8 cellular contexts compared by ENCODE assay signal in the genomic region with DNA sequence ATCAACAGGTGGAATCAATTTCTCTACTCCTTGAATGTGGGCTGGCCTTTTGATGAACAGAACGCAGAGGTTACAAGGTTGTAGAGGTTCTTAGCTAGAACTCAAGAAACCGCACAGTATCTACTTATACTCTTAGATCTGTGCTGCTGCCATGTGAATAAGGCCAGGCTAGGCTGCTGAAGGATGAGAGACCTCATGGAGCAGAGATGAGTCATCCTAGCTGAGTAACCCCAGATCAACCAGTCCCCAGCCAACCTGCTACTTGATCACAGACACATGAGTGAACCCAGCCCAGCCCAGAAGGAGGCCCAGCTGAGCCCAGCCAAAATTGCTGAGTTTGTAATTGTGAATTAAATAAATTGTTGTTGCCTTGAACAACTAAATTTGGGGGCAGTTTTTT. TPM values are rescaled to one million over a fixed set of nuclear protein-coding genes. Genes with fewer than 3 reads are reported as not detected.
DNase-seq lines count a peak whose midpoint lies in the region; ATAC-seq and TF ChIP-seq lines count a peak whose summit lies in the region.

No MANE protein-coding gene starts in this region.

- POLR2A ChIA-PET in HEK293 (lab: Yijun Ruan, JAX) = no interaction called here

- ATAC-seq in GM21526 (IDR thresholded peaks at IDR 0.05; ENCODE audit: low FRiP score, unreplicated experiment) = no peak
- ATAC-seq in left colon = no peak

- no peaks in the 10 kb centered on the region for H4K20me1 ChIP-seq in BLaER1

- intact Hi-C loops in left colon (cut with DNase I, micrococcal nuclease) = no loop called here

- no peaks in the 10 kb centered on the region for H3K36me3 ChIP-seq in BLaER1
- no peaks in the 10 kb centered on the region for H3K36me3 ChIP-seq in HEK293 (ENCODE audit: control insufficient read depth in 2 of 2, insufficient read depth in 1 of 2, low read length in 2 of 2)

- TF ChIP-seq POLR2A in erythroblast (IDR thresholded peaks at IDR 0.05; ENCODE audit: low read length) = no peak

- H3K9ac ChIP-seq in BLaER1 = no peak overlapping the region

- CTCF ChIA-PET in HEK293 (lab: Yijun Ruan, JAX) = interaction anchor here (1.4 kb wide), 1 partner anchor 97 kb away, joined by 3 read pairs; no protein-coding TSS in a partner anchor

- no peaks in the 10 kb centered on the region for H3K27me3 ChIP-seq in BLaER1

- H3K4me2 ChIP-seq in BLaER1 = peak overlapping the region; percentile 84

- no peak for TF ChIP-seq CTCF in HEK293 (tag by site-specific recombination; IDR thresholded peaks at IDR 0.05)

- H3K4me1 ChIP-seq in BLaER1 (peaks cover 72% of the 10 kb centered on the region), HEK293 (ENCODE audit: control insufficient read depth, insufficient read depth, low read length) (peaks cover 8% of the 10 kb centered on the region)

- H3K27ac ChIP-seq in BLaER1 (peak overlapping the region; percentile 84), HEK293 (ENCODE audit: extremely low read depth, low read depth, low read length) (no peak overlapping the region)

- H3K4me3 ChIP-seq in BLaER1 (no peak overlapping the region), HEK293 (ENCODE audit: low read depth, low read length) (no peak overlapping the region)

- DNase-seq in SW480 (ENCODE audit: low spot score) (peak; percentile 33), erythroblast (lab: John Stamatoyannopoulos, UW) (peak; percentile 15 to 32), NCI-H146 treated with DMSO at 0.1 percent for 48 hours (lab: John Stamatoyannopoulos, UW; ENCODE audit: unreplicated experiment) (no peak), left colon (no peak), ureter (ENCODE audit: low spot score) (no peak)

- H3K9me3 ChIP-seq in BLaER1 (no peaks in the 10 kb centered on the region), HEK293 (ENCODE audit: control insufficient read depth, insufficient read depth, low read depth, low read length) (no peaks in the 10 kb centered on the region)

TF ChIP-seq in HEK293, 187 proteins besides CTCF, POLR2A, EP300 and RAD21 (continues in another document):
- TF ChIP-seq ZNF138 (tag by site-specific recombination; IDR thresholded peaks at IDR 0.05; ENCODE audit: borderline replicate concordance) = no peak
- peak; percentile 82 for TF ChIP-seq SCRT2 (tag by site-specific recombination; IDR thresholded peaks at IDR 0.05)
- TF ChIP-seq, protein P1, sequence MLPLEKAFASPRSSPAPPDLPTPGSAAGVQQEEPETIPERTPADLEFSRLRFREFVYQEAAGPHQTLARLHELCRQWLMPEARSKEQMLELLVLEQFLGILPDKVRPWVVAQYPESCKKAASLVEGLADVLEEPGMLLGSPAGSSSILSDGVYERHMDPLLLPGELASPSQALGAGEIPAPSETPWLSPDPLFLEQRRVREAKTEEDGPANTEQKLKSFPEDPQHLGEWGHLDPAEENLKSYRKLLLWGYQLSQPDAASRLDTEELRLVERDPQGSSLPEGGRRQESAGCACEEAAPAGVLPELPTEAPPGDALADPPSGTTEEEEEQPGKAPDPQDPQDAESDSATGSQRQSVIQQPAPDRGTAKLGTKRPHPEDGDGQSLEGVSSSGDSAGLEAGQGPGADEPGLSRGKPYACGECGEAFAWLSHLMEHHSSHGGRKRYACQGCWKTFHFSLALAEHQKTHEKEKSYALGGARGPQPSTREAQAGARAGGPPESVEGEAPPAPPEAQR (tag by site-specific recombination; IDR thresholded peaks at IDR 0.05) = no peak
- peak; percentile 93 for TF ChIP-seq SETDB1 (IDR thresholded peaks at IDR 0.05; ENCODE audit: insufficient read length, low read length)
- TF ChIP-seq WT1 (tag by site-specific recombination; IDR thresholded peaks at IDR 0.05) = no peak
- 0 out of 2 replicates have a peak, but pooled peaks have one; percentile 71 for TF ChIP-seq ZNF184 (tag by site-specific recombination; IDR thresholded peaks at IDR 0.05)
- no peak for TF ChIP-seq EGR2 (tag by site-specific recombination; IDR thresholded peaks at IDR 0.05; ENCODE audit: low read depth)
- TF ChIP-seq YY1 (tag by site-specific recombination; IDR thresholded peaks at IDR 0.05) = no peak
- TF ChIP-seq, protein P2, sequence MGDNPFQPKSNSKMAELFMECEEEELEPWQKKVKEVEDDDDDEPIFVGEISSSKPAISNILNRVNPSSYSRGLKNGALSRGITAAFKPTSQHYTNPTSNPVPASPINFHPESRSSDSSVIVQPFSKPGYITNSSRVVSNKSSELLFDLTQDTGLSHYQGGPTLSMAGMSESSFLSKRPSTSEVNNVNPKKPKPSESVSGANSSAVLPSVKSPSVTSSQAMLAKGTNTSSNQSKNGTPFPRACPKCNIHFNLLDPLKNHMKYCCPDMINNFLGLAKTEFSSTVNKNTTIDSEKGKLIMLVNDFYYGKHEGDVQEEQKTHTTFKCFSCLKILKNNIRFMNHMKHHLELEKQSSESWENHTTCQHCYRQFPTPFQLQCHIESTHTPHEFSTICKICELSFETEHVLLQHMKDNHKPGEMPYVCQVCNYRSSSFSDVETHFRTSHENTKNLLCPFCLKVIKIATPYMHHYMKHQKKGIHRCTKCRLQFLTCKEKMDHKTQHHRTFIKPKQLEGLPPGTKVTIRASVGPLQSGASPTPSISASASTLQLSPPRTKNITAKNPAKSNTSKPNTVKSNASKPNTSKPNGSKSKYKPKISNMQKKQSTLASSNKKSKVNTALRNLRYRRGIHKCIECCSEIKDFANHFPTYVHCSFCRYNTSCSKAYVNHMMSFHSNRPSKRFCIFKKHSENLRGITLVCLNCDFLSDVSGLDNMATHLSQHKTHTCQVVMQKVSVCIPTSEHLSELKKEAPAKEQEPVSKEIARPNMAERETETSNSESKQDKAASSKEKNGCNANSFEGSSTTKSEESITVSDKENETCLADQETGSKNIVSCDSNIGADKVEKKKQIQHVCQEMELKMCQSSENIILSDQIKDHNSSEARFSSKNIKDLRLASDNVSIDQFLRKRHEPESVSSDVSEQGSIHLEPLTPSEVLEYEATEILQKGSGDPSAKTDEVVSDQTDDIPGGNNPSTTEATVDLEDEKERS (tag by site-specific recombination; IDR thresholded peaks at IDR 0.05) = 0 out of 2 replicates have a peak, but pooled peaks have one; percentile 26
- no peak for TF ChIP-seq ZNF658 (tag by site-specific recombination; IDR thresholded peaks at IDR 0.05)
- peak; percentile 55; the same call in 1 of the 2 replicates for TF ChIP-seq TRIM28 (IDR thresholded peaks at IDR 0.05; ENCODE audit: borderline replicate concordance, low read length)
- no peak for TF ChIP-seq ZNF202 (tag by site-specific recombination; IDR thresholded peaks at IDR 0.05; ENCODE audit: borderline replicate concordance)
- TF ChIP-seq, protein P3, sequence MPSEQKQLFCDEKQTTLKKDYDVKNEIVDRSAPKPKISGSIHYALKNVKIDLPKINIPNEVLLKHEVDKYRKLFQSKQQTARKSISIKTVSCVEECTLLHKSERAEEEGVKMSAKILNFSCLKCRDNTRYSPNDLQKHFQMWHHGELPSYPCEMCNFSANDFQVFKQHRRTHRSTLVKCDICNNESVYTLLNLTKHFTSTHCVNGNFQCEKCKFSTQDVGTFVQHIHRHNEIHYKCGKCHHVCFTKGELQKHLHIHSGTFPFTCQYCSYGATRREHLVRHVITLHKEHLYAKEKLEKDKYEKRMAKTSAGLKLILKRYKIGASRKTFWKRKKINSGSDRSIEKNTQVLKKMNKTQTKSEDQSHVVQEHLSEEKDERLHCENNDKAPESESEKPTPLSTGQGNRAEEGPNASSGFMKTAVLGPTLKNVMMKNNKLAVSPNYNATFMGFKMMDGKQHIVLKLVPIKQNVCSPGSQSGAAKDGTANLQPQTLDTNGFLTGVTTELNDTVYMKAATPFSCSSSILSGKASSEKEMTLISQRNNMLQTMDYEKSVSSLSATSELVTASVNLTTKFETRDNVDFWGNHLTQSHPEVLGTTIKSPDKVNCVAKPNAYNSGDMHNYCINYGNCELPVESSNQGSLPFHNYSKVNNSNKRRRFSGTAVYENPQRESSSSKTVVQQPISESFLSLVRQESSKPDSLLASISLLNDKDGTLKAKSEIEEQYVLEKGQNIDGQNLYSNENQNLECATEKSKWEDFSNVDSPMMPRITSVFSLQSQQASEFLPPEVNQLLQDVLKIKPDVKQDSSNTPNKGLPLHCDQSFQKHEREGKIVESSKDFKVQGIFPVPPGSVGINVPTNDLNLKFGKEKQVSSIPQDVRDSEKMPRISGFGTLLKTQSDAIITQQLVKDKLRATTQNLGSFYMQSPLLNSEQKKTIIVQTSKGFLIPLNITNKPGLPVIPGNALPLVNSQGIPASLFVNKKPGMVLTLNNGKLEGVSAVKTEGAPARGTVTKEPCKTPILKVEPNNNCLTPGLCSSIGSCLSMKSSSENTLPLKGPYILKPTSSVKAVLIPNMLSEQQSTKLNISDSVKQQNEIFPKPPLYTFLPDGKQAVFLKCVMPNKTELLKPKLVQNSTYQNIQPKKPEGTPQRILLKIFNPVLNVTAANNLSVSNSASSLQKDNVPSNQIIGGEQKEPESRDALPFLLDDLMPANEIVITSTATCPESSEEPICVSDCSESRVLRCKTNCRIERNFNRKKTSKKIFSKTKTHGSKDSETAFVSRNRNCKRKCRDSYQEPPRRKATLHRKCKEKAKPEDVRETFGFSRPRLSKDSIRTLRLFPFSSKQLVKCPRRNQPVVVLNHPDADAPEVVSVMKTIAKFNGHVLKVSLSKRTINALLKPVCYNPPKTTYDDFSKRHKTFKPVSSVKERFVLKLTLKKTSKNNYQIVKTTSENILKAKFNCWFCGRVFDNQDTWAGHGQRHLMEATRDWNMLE (tag by site-specific recombination; conservative IDR thresholded peaks at IDR 0.05; ENCODE audit: low read depth) = 0 out of 2 replicates have a peak, but pooled peaks have one; percentile 24
- TF ChIP-seq ZNF48 (tag by site-specific recombination; IDR thresholded peaks at IDR 0.05) = no peak
- TF ChIP-seq ZNF302 (tag by site-specific recombination; IDR thresholded peaks at IDR 0.05; ENCODE audit: low read depth) = no peak

RNA-seq across cellular contexts. Expression of a gene that starts 35.3 kb away (rescaled TPM):
- total RNA-seq in left colon (10 to 100 TPM; 64.0 to 79.0 TPM), ureter (26.7 TPM)

Comparison
In these comparisons a context has a peak if more than half of its experiments do, and no peak if none do; other contexts are left out.
1. DNase-seq: peak in SW480 (single experiment) and erythroblast (2 of 2); none in NCI-H146 treated with DMSO at 0.1 percent for 48 hours (single experiment), left colon (0 of 2) and ureter (single experiment).